ENCODE assay signal across 11 cellular contexts in genomic region chr16:27463741-27464662, GRCh38.
DNase-seq lines count a peak whose midpoint lies in the region; ATAC-seq and TF ChIP-seq lines count a peak whose summit lies in the region.
"Had no signal": no experiment of that assay in that cellular context is flagged by ENCODE, and none has a peak within 500 bp of the region (broad histone marks: within the 10 kb centered on the region; RNA-seq: fewer than 3 reads in every experiment).

No MANE protein-coding gene starts in this region.

- POLR2A ChIA-PET in activated CD4-positive, alpha-beta memory T cell treated with anti-CD3 and anti-CD28 coated beads, Interleukin-2, amount 10 ng/mL, durations not matched to agents 7 days and 5 days (lab: Charles Lee), result interaction anchor here (0.9 to 1.7 kb wide), 5 partner anchors 13 to 294 kb away, joined by 3 to 5 read pairs (median 3); no protein-coding TSS in a partner anchor

- in situ Hi-C loops in GM13976 (cut with MboI; ENCODE audit: low sequenced_read_pairs, unreplicated experiment), result loop anchor here (25.0 kb wide), 1 partner anchor 1627 kb away; no protein-coding TSS in a partner anchor

- no peaks in the 10 kb centered on the region for H3K9me3 ChIP-seq in CD4-positive, CD25-positive, alpha-beta regulatory T cell (ENCODE audit: control insufficient read depth in 2 of 2, low read length in 2 of 2)
- H3K9me3 ChIP-seq: Peyer's patch had no signal

- peak overlapping the region; percentile 39 for H3K27ac ChIP-seq in CD4-positive, CD25-positive, alpha-beta regulatory T cell (ENCODE audit: insufficient read depth, low read length, poor library complexity, severe bottlenecking)

- ATAC-seq in CD4-positive, CD25-positive, alpha-beta regulatory T cell (ENCODE audit: low read depth in 2 of 2), result peak; percentile 20 to 27
- peak; percentile 35 to 79 for ATAC-seq in activated naive CD4-positive, alpha-beta T cell treated with anti-CD3 and anti-CD28 coated beads, Interleukin-2, amount 50 U/mL, for 72 hours
- no peak for ATAC-seq in HG02763 (IDR thresholded peaks at IDR 0.05; ENCODE audit: unreplicated experiment)
- no peak for ATAC-seq in HG03159 (IDR thresholded peaks at IDR 0.05; ENCODE audit: unreplicated experiment)

- H3K27me3 Mint-ChIP-seq in CD4-positive, CD25-positive, alpha-beta regulatory T cell, result no peaks in the 10 kb centered on the region
- H3K27me3 Mint-ChIP-seq in activated CD4-positive, alpha-beta memory T cell treated with anti-CD3 and anti-CD28 coated beads, Interleukin-2, amount 10 ng/mL, durations not matched to agents 7 days and 5 days, result no peaks in the 10 kb centered on the region
- H3K27me3 Mint-ChIP-seq in progenitor cell of endocrine pancreas, result no peaks in the 10 kb centered on the region
- H3K27me3 Mint-ChIP-seq: type B pancreatic cell had no signal

- no peaks in the 10 kb centered on the region for H3K9me3 Mint-ChIP-seq in CD4-positive, CD25-positive, alpha-beta regulatory T cell
- H3K9me3 Mint-ChIP-seq in activated CD4-positive, alpha-beta memory T cell treated with anti-CD3 and anti-CD28 coated beads, Interleukin-2, amount 10 ng/mL, durations not matched to agents 7 days and 5 days, result no peaks in the 10 kb centered on the region
- H3K9me3 Mint-ChIP-seq in activated naive CD4-positive, alpha-beta T cell treated with anti-CD3 and anti-CD28 coated beads, Interleukin-2, amount 50 U/mL, for 72 hours, result no peaks in the 10 kb centered on the region
- no peaks in the 10 kb centered on the region for H3K9me3 Mint-ChIP-seq in progenitor cell of endocrine pancreas (ENCODE audit: low read depth)
- H3K9me3 Mint-ChIP-seq: type B pancreatic cell had no signal

- peaks cover 58% of the 10 kb centered on the region for H3K36me3 ChIP-seq in CD4-positive, CD25-positive, alpha-beta regulatory T cell (ENCODE audit: control insufficient read depth, insufficient read depth, low read length)

- peaks cover 17% of the 10 kb centered on the region for H3K4me1 ChIP-seq in CD4-positive, CD25-positive, alpha-beta regulatory T cell (ENCODE audit: control insufficient read depth, insufficient read depth, low read length, poor library complexity, severe bottlenecking)
- H3K4me1 ChIP-seq: Peyer's patch had no signal

- H3K36me3 Mint-ChIP-seq in CD4-positive, CD25-positive, alpha-beta regulatory T cell, result peaks cover 25% of the 10 kb centered on the region
- H3K36me3 Mint-ChIP-seq in activated CD4-positive, alpha-beta memory T cell treated with anti-CD3 and anti-CD28 coated beads, Interleukin-2, amount 10 ng/mL, durations not matched to agents 7 days and 5 days (ENCODE audit: low read depth), result peaks cover 50% of the 10 kb centered on the region
- H3K36me3 Mint-ChIP-seq in activated naive CD4-positive, alpha-beta T cell treated with anti-CD3 and anti-CD28 coated beads, Interleukin-2, amount 50 U/mL, for 72 hours, result peaks cover 15 to 22% of the 10 kb centered on the region in 2 donors
- peaks cover 18% of the 10 kb centered on the region for H3K36me3 Mint-ChIP-seq in progenitor cell of endocrine pancreas (ENCODE audit: insufficient read depth)

- peak overlapping the region; percentile 36 to 83 (median 67) for H3K4me3 Mint-ChIP-seq in CD4-positive, CD25-positive, alpha-beta regulatory T cell
- H3K4me3 Mint-ChIP-seq in activated CD4-positive, alpha-beta memory T cell treated with anti-CD3 and anti-CD28 coated beads, Interleukin-2, amount 10 ng/mL, durations not matched to agents 7 days and 5 days, result peak overlapping the region; percentile 30
- no peak overlapping the region for H3K4me3 Mint-ChIP-seq in progenitor cell of endocrine pancreas (ENCODE audit: low read depth)
- H3K4me3 Mint-ChIP-seq: type B pancreatic cell had no signal

- no peaks in the 10 kb centered on the region for H3K27me3 ChIP-seq in CD4-positive, CD25-positive, alpha-beta regulatory T cell (ENCODE audit: control insufficient read depth, insufficient read depth, low read length)
- H3K27me3 ChIP-seq: Peyer's patch had no signal

- peak overlapping the region; percentile 17 to 85 (median 81) for H3K27ac Mint-ChIP-seq in CD4-positive, CD25-positive, alpha-beta regulatory T cell
- H3K27ac Mint-ChIP-seq in activated CD4-positive, alpha-beta memory T cell treated with anti-CD3 and anti-CD28 coated beads, Interleukin-2, amount 10 ng/mL, durations not matched to agents 7 days and 5 days, result peak overlapping the region; percentile 82
- H3K27ac Mint-ChIP-seq in activated naive CD4-positive, alpha-beta T cell treated with anti-CD3 and anti-CD28 coated beads, Interleukin-2, amount 50 U/mL, for 72 hours, result peak overlapping the region; percentile 85 to 90
- peak overlapping the region; percentile 13 for H3K27ac Mint-ChIP-seq in progenitor cell of endocrine pancreas
- H3K27ac Mint-ChIP-seq: type B pancreatic cell had no signal

- H3K4me1 Mint-ChIP-seq in CD4-positive, CD25-positive, alpha-beta regulatory T cell, result peaks cover 0 to 19% (median 9%) of the 10 kb centered on the region in 4 donors
- H3K4me1 Mint-ChIP-seq in activated CD4-positive, alpha-beta memory T cell treated with anti-CD3 and anti-CD28 coated beads, Interleukin-2, amount 10 ng/mL, durations not matched to agents 7 days and 5 days, result peaks cover 29% of the 10 kb centered on the region
- no peaks in the 10 kb centered on the region for H3K4me1 Mint-ChIP-seq in progenitor cell of endocrine pancreas (ENCODE audit: low read depth)

- H3K4me3 ChIP-seq in CD4-positive, CD25-positive, alpha-beta regulatory T cell (ENCODE audit: low read depth, low read length), result no peak overlapping the region
- H3K4me3 ChIP-seq: Peyer's patch had no signal

- CTCF ChIA-PET in activated CD4-positive, alpha-beta memory T cell treated with anti-CD3 and anti-CD28 coated beads, Interleukin-2, amount 10 ng/mL, durations not matched to agents 7 days and 5 days (lab: Charles Lee), result interaction anchor here (1.0 to 1.6 kb wide), 3 partner anchors 11 to 285 kb away, joined by 3 to 4 read pairs (median 3); no protein-coding TSS in a partner anchor

- TF ChIP-seq CTCF in progenitor cell of endocrine pancreas (IDR thresholded peaks at IDR 0.05; ENCODE audit: unreplicated experiment) (no peak), GM13976 (IDR thresholded peaks at IDR 0.05; ENCODE audit: borderline replicate concordance, control extremely low read depth, extremely low read depth, insufficient read depth, missing control alignments) (no peak)

- DNase-seq in CD4-positive, CD25-positive, alpha-beta regulatory T cell, result peak in 2 of 3 donors; percentile 43 to 52
- DNase-seq in activated CD4-positive, alpha-beta memory T cell treated with anti-CD3 and anti-CD28 coated beads, Interleukin-2, amount 10 ng/mL, durations not matched to agents 7 days and 5 days, result peak; percentile 64
- no peak for DNase-seq in activated naive CD4-positive, alpha-beta T cell treated with anti-CD3 and anti-CD28 coated beads, Interleukin-2, amount 50 U/mL, for 72 hours (ENCODE audit: low spot score in 2 of 2)
- no peak for DNase-seq in progenitor cell of endocrine pancreas (ENCODE audit: low spot score, unreplicated experiment)
- no peak for DNase-seq in NCI-H1092 treated with DMSO at 0.1 percent for 48 hours (lab: John Stamatoyannopoulos, UW)
- no peak for DNase-seq in GM13976 (ENCODE audit: low spot score)
- DNase-seq: DMS79, Peyer's patch had no signal

Comparison
In these comparisons a context has a peak if more than half of its experiments do, and no peak if none do; other contexts are left out.
1. ATAC-seq: peak in CD4-positive, CD25-positive, alpha-beta regulatory T cell (2 of 2) and activated naive CD4-positive, alpha-beta T cell treated with anti-CD3 and anti-CD28 coated beads, Interleukin-2, amount 50 U/mL, for 72 hours (2 of 2); none in HG02763 (single experiment) and HG03159 (single experiment).
2. DNase-seq: peak in CD4-positive, CD25-positive, alpha-beta regulatory T cell (2 of 3) and activated CD4-positive, alpha-beta memory T cell treated with anti-CD3 and anti-CD28 coated beads, Interleukin-2, amount 10 ng/mL, durations not matched to agents 7 days and 5 days (single experiment); none in activated naive CD4-positive, alpha-beta T cell treated with anti-CD3 and anti-CD28 coated beads, Interleukin-2, amount 50 U/mL, for 72 hours (0 of 2), progenitor cell of endocrine pancreas (single experiment), NCI-H1092 treated with DMSO at 0.1 percent for 48 hours (single experiment) and GM13976 (single experiment).
3. H3K27ac Mint-ChIP-seq: peak in every context shown above with its lines; median percentile 88 in activated naive CD4-positive, alpha-beta T cell treated with anti-CD3 and anti-CD28 coated beads, Interleukin-2, amount 50 U/mL, for 72 hours; 82 in activated CD4-positive, alpha-beta memory T cell treated with anti-CD3 and anti-CD28 coated beads, Interleukin-2, amount 10 ng/mL, durations not matched to agents 7 days and 5 days; 81 in CD4-positive, CD25-positive, alpha-beta regulatory T cell; 13 in progenitor cell of endocrine pancreas.